ENCODE assay signal across 23 cellular contexts in the genomic region with DNA sequence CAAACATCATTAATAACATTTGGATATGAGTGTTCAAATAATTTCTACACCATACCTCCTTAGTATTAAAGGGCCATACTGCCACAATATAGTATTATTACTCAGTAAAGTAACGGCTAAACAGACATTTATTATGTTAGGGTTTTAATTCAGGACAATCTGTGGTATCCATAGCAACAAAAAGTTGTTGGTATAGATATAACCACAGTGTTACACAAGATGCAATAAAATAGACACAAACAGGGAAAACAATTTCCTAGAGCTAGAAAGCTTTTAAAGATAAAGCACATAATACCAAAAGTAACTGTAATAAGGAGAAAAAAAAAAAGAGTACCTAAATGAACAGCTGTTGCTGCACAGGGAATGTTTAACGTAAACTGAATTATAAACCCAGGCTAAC.
"Had no signal": no experiment of that assay in that cellular context is flagged by ENCODE, and none has a peak within 500 bp of the region (broad histone marks: within the 10 kb centered on the region; RNA-seq: fewer than 3 reads in every experiment).

No MANE protein-coding gene starts in this region.

- H2AFZ ChIP-seq: hepatocyte had no signal

- H3K27me3 ChIP-seq: esophagus squamous epithelium, foreskin keratinocyte, hepatocyte, sigmoid colon, testis, tibial nerve, upper lobe of right lung, vagina had no signal

- H3K27ac ChIP-seq: epithelial cell of prostate, esophagus squamous epithelium, foreskin keratinocyte, hepatocyte, psoas muscle, sigmoid colon, skin epidermis, testis, tibial nerve, upper lobe of right lung, vagina had no signal

- DNase-seq: cortex of kidney; effector memory CD8-positive, alpha-beta T cell; esophagus squamous epithelium; foreskin keratinocyte; kidney; left cardiac atrium; left ventricle myocardium superior; mesendoderm; naive thymus-derived CD4-positive, alpha-beta T cell; nephron progenitor cell; psoas muscle; retina; sigmoid colon; stimulated activated CD4-positive, alpha-beta T cell treated with anti-CD3 and anti-CD28 coated beads, Interleukin-12 subunit alpha, Interleukin-12 subunit beta, amount 100 ng/mL, for 4 hours; stimulated activated naive CD8-positive, alpha-beta T cell treated with anti-CD3 and anti-CD28 coated beads, Interleukin-15, amount 100 ng/mL, for 72 hours; testis; upper lobe of right lung had no signal

- H3K4me3 Mint-ChIP-seq: effector memory CD8-positive, alpha-beta T cell; naive thymus-derived CD4-positive, alpha-beta T cell; nephron progenitor cell; stimulated activated naive CD8-positive, alpha-beta T cell treated with anti-CD3 and anti-CD28 coated beads, Interleukin-15, amount 100 ng/mL, for 72 hours had no signal

- H3K27ac Mint-ChIP-seq: nephron progenitor cell had no signal

- H3K4me1 Mint-ChIP-seq: nephron progenitor cell had no signal

- H3K9me3 ChIP-seq: esophagus squamous epithelium, psoas muscle, sigmoid colon, testis, tibial nerve, upper lobe of right lung, vagina had no signal

- H3K9me3 Mint-ChIP-seq: effector memory CD8-positive, alpha-beta T cell; nephron progenitor cell; stimulated activated naive CD8-positive, alpha-beta T cell treated with anti-CD3 and anti-CD28 coated beads, Interleukin-15, amount 100 ng/mL, for 72 hours had no signal

- H3K4me3 ChIP-seq: esophagus squamous epithelium, hepatocyte, lung, psoas muscle, sigmoid colon, skin epidermis, testis, tibial nerve, upper lobe of right lung, vagina had no signal

- H3K27me3 Mint-ChIP-seq: effector memory CD8-positive, alpha-beta T cell; naive thymus-derived CD4-positive, alpha-beta T cell; stimulated activated naive CD8-positive, alpha-beta T cell treated with anti-CD3 and anti-CD28 coated beads, Interleukin-15, amount 100 ng/mL, for 72 hours had no signal

- H3K4me2 ChIP-seq: hepatocyte had no signal

- FAIRE-seq: kidney had no signal

- ATAC-seq: effector memory CD8-positive, alpha-beta T cell; foreskin keratinocyte; left cardiac atrium; left ventricle myocardium superior; naive thymus-derived CD4-positive, alpha-beta T cell; psoas muscle; stimulated activated naive CD8-positive, alpha-beta T cell treated with anti-CD3 and anti-CD28 coated beads, Interleukin-15, amount 100 ng/mL, for 72 hours had no signal

- H3K4me1 ChIP-seq: foreskin keratinocyte, psoas muscle, testis, upper lobe of right lung, vagina had no signal
